Comparison of ENCODE assay signal across 22 cellular contexts in the genomic region with DNA sequence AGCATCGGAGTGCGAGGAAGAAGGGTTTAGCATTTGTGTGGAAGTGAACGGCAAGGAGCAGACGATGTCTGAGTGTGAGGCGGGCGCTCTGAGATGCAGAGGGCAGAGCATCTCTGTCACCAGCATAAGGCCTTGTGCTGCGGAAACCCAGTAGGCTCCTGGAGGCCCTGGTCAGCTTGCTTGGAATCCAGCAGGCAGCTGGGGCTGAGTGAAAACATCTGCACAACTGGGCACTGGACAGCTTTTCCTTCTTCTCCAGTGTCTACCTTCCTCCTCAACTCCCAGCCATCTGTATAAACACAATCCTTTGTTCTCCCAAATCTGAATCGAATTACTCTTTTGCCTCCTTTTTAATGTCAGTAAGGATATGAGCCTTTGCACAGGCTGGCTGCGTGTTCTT.
DNase-seq lines count a peak whose midpoint lies in the region; ATAC-seq and TF ChIP-seq lines count a peak whose summit lies in the region.
"Had no signal": no experiment of that assay in that cellular context is flagged by ENCODE, and none has a peak within 500 bp of the region (broad histone marks: within the 10 kb centered on the region; RNA-seq: fewer than 3 reads in every experiment).

No MANE protein-coding gene starts in this region.

- ATAC-seq in left ventricle myocardium superior: peak; percentile 28
- ATAC-seq in upper lobe of right lung: peak; percentile 24
- no peak for ATAC-seq in WTC11
- ATAC-seq: A549, GM12878 had no signal

- H3K4me1 ChIP-seq in right atrium auricular region: no peaks in the 10 kb centered on the region
- no peaks in the 10 kb centered on the region for H3K4me1 ChIP-seq in upper lobe of right lung
- H3K4me1 ChIP-seq: A549; BLaER1 treated with 17β-estradiol and CSF1 and Interleukin-3, amounts not matched to agents 10 nM and 100 nM had no signal

- DNase-seq in left ventricle myocardium superior (no peak), right atrium auricular region (ENCODE audit: low spot score) (no peak), fibroblast of gingiva (ENCODE audit: low read depth) (peak; percentile 81), left kidney (ENCODE audit: low read depth, low spot score) (peak; percentile 55), upper lobe of right lung (no peak), WTC11 (ENCODE audit: low spot score) (no peak), germinal center (ENCODE audit: low spot score) (no peak), mucosa of gallbladder (ENCODE audit: low spot score) (no peak)
- DNase-seq: CD4-positive, CD25-positive, alpha-beta regulatory T cell; CD8-positive, alpha-beta memory T cell; COR-L47; DMS 273 treated with DMSO at 0.1 percent for 48 hours; DMS53; DND-41; EL; GOT3; H9 had no signal

- peaks cover 7% of the 10 kb centered on the region for H3K4me1 Mint-ChIP-seq in WTC11
- H3K4me1 Mint-ChIP-seq: B cell; CD4-positive, CD25-positive, alpha-beta regulatory T cell; CD8-positive, alpha-beta memory T cell had no signal

- H3K9me3 Mint-ChIP-seq in WTC11: peaks cover 4% of the 10 kb centered on the region
- H3K9me3 Mint-ChIP-seq: CD8-positive, alpha-beta memory T cell; H9 had no signal

- H3K27ac ChIP-seq in right atrium auricular region (no peak overlapping the region), upper lobe of right lung (no peak overlapping the region)
- H3K27ac ChIP-seq: 22Rv1; A549; BLaER1 treated with 17β-estradiol and CSF1 and Interleukin-3, amounts not matched to agents 10 nM and 100 nM had no signal

- H3K27me3 ChIP-seq in right atrium auricular region (no peaks in the 10 kb centered on the region), upper lobe of right lung (no peaks in the 10 kb centered on the region)
- H3K27me3 ChIP-seq: BLaER1 treated with 17β-estradiol and CSF1 and Interleukin-3, amounts not matched to agents 10 nM and 100 nM had no signal

- intact Hi-C loops in left ventricle myocardium superior (cut with micrococcal nuclease) (no loop called here), upper lobe of right lung (cut with DNase I) (no loop called here)

- H3K27ac Mint-ChIP-seq in WTC11: no peak overlapping the region
- H3K27ac Mint-ChIP-seq: B cell; CD4-positive, CD25-positive, alpha-beta regulatory T cell; CD8-positive, alpha-beta memory T cell; H9 had no signal

- POLR2A ChIA-PET in WTC11 (lab: Charles Lee): no interaction called here

- no peaks in the 10 kb centered on the region for H3K9me3 ChIP-seq in right atrium auricular region
- no peaks in the 10 kb centered on the region for H3K9me3 ChIP-seq in upper lobe of right lung
- H3K9me3 ChIP-seq: A549; BLaER1 treated with 17β-estradiol and CSF1 and Interleukin-3, amounts not matched to agents 10 nM and 100 nM had no signal

- no peaks in the 10 kb centered on the region for H3K27me3 Mint-ChIP-seq in WTC11 (ENCODE audit: low read depth)

- H3K4me3 Mint-ChIP-seq in WTC11: no peak overlapping the region
- H3K4me3 Mint-ChIP-seq: B cell; CD4-positive, CD25-positive, alpha-beta regulatory T cell; CD8-positive, alpha-beta memory T cell; H9 had no signal

- no peaks in the 10 kb centered on the region for H3K36me3 Mint-ChIP-seq in WTC11
- H3K36me3 Mint-ChIP-seq: CD4-positive, CD25-positive, alpha-beta regulatory T cell; CD8-positive, alpha-beta memory T cell had no signal

- CTCF ChIA-PET in WTC11 (lab: Charles Lee): no interaction called here

- H3K4me3 ChIP-seq in right atrium auricular region: no peak overlapping the region
- H3K4me3 ChIP-seq in upper lobe of right lung: no peak overlapping the region
- H3K4me3 ChIP-seq: A549; BLaER1 treated with 17β-estradiol and CSF1 and Interleukin-3, amounts not matched to agents 10 nM and 100 nM; GM12878 had no signal

- H3K36me3 ChIP-seq in right atrium auricular region (peaks cover 12% of the 10 kb centered on the region), upper lobe of right lung (no peaks in the 10 kb centered on the region)
- H3K36me3 ChIP-seq: BLaER1 treated with 17β-estradiol and CSF1 and Interleukin-3, amounts not matched to agents 10 nM and 100 nM had no signal

- TF ChIP-seq CTCF in right atrium auricular region (IDR thresholded peaks at IDR 0.05): no peak
- no peak for TF ChIP-seq CTCF in upper lobe of right lung (IDR thresholded peaks at IDR 0.05)
- no peak for TF ChIP-seq CTCF in WTC11 (IDR thresholded peaks at IDR 0.05)

TF ChIP-seq in WTC11, 78 proteins besides CTCF, POLR2A, EP300 and RAD21:
- TF ChIP-seq, protein P1, sequence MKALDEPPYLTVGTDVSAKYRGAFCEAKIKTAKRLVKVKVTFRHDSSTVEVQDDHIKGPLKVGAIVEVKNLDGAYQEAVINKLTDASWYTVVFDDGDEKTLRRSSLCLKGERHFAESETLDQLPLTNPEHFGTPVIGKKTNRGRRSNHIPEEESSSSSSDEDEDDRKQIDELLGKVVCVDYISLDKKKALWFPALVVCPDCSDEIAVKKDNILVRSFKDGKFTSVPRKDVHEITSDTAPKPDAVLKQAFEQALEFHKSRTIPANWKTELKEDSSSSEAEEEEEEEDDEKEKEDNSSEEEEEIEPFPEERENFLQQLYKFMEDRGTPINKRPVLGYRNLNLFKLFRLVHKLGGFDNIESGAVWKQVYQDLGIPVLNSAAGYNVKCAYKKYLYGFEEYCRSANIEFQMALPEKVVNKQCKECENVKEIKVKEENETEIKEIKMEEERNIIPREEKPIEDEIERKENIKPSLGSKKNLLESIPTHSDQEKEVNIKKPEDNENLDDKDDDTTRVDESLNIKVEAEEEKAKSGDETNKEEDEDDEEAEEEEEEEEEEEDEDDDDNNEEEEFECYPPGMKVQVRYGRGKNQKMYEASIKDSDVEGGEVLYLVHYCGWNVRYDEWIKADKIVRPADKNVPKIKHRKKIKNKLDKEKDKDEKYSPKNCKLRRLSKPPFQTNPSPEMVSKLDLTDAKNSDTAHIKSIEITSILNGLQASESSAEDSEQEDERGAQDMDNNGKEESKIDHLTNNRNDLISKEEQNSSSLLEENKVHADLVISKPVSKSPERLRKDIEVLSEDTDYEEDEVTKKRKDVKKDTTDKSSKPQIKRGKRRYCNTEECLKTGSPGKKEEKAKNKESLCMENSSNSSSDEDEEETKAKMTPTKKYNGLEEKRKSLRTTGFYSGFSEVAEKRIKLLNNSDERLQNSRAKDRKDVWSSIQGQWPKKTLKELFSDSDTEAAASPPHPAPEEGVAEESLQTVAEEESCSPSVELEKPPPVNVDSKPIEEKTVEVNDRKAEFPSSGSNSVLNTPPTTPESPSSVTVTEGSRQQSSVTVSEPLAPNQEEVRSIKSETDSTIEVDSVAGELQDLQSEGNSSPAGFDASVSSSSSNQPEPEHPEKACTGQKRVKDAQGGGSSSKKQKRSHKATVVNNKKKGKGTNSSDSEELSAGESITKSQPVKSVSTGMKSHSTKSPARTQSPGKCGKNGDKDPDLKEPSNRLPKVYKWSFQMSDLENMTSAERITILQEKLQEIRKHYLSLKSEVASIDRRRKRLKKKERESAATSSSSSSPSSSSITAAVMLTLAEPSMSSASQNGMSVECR (CRISPR knock-in tag; IDR thresholded peaks at IDR 0.05; ENCODE audit: borderline replicate concordance): no peak
- TF ChIP-seq, protein P2, sequence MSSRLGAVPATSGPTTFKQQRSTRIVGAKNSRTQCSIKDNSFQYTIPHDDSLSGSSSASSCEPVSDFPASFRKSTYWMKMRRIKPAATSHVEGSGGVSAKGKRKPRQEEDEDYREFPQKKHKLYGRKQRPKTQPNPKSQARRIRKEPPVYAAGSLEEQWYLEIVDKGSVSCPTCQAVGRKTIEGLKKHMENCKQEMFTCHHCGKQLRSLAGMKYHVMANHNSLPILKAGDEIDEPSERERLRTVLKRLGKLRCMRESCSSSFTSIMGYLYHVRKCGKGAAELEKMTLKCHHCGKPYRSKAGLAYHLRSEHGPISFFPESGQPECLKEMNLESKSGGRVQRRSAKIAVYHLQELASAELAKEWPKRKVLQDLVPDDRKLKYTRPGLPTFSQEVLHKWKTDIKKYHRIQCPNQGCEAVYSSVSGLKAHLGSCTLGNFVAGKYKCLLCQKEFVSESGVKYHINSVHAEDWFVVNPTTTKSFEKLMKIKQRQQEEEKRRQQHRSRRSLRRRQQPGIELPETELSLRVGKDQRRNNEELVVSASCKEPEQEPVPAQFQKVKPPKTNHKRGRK (CRISPR knock-in tag; IDR thresholded peaks at IDR 0.05; ENCODE audit: borderline replicate concordance): no peak
- TF ChIP-seq SMAD4 (CRISPR knock-in tag; IDR thresholded peaks at IDR 0.05) (no peak), TEAD4 (CRISPR knock-in tag; IDR thresholded peaks at IDR 0.05) (no peak), FOXK1 (CRISPR knock-in tag; IDR thresholded peaks at IDR 0.05) (no peak)
- TF ChIP-seq, protein P3, sequence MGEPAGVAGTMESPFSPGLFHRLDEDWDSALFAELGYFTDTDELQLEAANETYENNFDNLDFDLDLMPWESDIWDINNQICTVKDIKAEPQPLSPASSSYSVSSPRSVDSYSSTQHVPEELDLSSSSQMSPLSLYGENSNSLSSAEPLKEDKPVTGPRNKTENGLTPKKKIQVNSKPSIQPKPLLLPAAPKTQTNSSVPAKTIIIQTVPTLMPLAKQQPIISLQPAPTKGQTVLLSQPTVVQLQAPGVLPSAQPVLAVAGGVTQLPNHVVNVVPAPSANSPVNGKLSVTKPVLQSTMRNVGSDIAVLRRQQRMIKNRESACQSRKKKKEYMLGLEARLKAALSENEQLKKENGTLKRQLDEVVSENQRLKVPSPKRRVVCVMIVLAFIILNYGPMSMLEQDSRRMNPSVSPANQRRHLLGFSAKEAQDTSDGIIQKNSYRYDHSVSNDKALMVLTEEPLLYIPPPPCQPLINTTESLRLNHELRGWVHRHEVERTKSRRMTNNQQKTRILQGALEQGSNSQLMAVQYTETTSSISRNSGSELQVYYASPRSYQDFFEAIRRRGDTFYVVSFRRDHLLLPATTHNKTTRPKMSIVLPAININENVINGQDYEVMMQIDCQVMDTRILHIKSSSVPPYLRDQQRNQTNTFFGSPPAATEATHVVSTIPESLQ (CRISPR knock-in tag; IDR thresholded peaks at IDR 0.05): no peak
- TF ChIP-seq, protein P4, sequence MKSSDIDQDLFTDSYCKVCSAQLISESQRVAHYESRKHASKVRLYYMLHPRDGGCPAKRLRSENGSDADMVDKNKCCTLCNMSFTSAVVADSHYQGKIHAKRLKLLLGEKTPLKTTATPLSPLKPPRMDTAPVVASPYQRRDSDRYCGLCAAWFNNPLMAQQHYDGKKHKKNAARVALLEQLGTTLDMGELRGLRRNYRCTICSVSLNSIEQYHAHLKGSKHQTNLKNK (CRISPR knock-in tag; IDR thresholded peaks at IDR 0.05): no peak
- TF ChIP-seq, protein P5, sequence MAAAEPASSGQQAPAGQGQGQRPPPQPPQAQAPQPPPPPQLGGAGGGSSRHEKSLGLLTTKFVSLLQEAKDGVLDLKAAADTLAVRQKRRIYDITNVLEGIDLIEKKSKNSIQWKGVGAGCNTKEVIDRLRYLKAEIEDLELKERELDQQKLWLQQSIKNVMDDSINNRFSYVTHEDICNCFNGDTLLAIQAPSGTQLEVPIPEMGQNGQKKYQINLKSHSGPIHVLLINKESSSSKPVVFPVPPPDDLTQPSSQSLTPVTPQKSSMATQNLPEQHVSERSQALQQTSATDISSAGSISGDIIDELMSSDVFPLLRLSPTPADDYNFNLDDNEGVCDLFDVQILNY (CRISPR knock-in tag; IDR thresholded peaks at IDR 0.05): no peak

Comparison
In these comparisons a context has a peak if more than half of its experiments do, and no peak if none do; other contexts are left out.
1. DNase-seq: peak in fibroblast of gingiva (single experiment) and left kidney (single experiment); none in left ventricle myocardium superior (single experiment), right atrium auricular region (single experiment), upper lobe of right lung (single experiment), WTC11 (single experiment), germinal center (single experiment) and mucosa of gallbladder (single experiment).